Comparison of ENCODE assay signal across 20 cellular contexts in genomic region chr12:46244273-46244672, GRCh38. TPM values are rescaled to one million over a fixed set of nuclear protein-coding genes. Genes with fewer than 3 reads are reported as not detected.
DNase-seq lines count a peak whose midpoint lies in the region; ATAC-seq and TF ChIP-seq lines count a peak whose summit lies in the region.
"Had no signal": no experiment of that assay in that cellular context is flagged by ENCODE, and none has a peak within 500 bp of the region (broad histone marks: within the 10 kb centered on the region; RNA-seq: fewer than 3 reads in every experiment).

No MANE protein-coding gene starts in this region.

- H3K4me3 ChIP-seq in mammary epithelial cell (replicated peaks in 1 of 3; ENCODE audit: insufficient read depth in 1 of 3, low read depth in 2 of 3, low read length in 3 of 3) (no peak overlapping the region), foreskin fibroblast (ENCODE audit: low read depth in 1 of 2, low read length in 2 of 2) (no peak overlapping the region)
- H3K4me3 ChIP-seq: sigmoid colon, upper lobe of right lung had no signal

- POLR2A ChIA-PET in MCF 10A (lab: Yijun Ruan, JAX) = interaction anchor here (1.3 kb wide), 1 partner anchor 22 kb away, joined by 3 read pairs; no protein-coding TSS in a partner anchor
- POLR2A ChIA-PET in activated CD8-positive, alpha-beta T cell treated with anti-CD3 and anti-CD28 coated beads, Interleukin-2, amount 10 ng/mL, durations not matched to agents 7 days and 5 days (lab: Charles Lee) = no interaction called here

- BruUV-seq in MCF 10A (replicated peaks; lab: Mats Ljungman, UMichigan) (no TSS peak), mammary epithelial cell (replicated peaks; lab: Mats Ljungman, UMichigan) (no TSS peak)

- no peak overlapping the region for H2AFZ ChIP-seq in mammary epithelial cell (ENCODE audit: low read depth, low read length)

- dilution Hi-C loops in mammary epithelial cell (cut with HindIII; ENCODE audit: low sequenced_read_pairs) = no loop called here

- no peak overlapping the region for H3K4me3 Mint-ChIP-seq in MCF 10A (ENCODE audit: unreplicated experiment)
- no peak overlapping the region for H3K4me3 Mint-ChIP-seq in activated CD8-positive, alpha-beta T cell treated with anti-CD3 and anti-CD28 coated beads, Interleukin-2, amount 10 ng/mL, durations not matched to agents 7 days and 5 days
- peak overlapping the region in 5 of 8 donors; percentile 7 to 23 (median 21) for H3K4me3 Mint-ChIP-seq in naive B cell
- H3K4me3 Mint-ChIP-seq: neural crest cell had no signal

- intact Hi-C loops in MCF 10A (cut with micrococcal nuclease) (no loop called here), mammary epithelial cell (cut with micrococcal nuclease) (no loop called here)

- H3K9me3 Mint-ChIP-seq in MCF 10A (ENCODE audit: unreplicated experiment) (peaks cover 21% of the 10 kb centered on the region), naive B cell (peaks cover 10 to 27% (median 20%) of the 10 kb centered on the region in 7 donors)
- peaks cover 6% of the 10 kb centered on the region for H3K9me3 Mint-ChIP-seq in activated CD8-positive, alpha-beta T cell treated with anti-CD3 and anti-CD28 coated beads, Interleukin-2, amount 10 ng/mL, durations not matched to agents 7 days and 5 days (ENCODE audit: insufficient read depth)

- H3K27me3 Mint-ChIP-seq in MCF 10A (ENCODE audit: insufficient read depth, unreplicated experiment) = no peaks in the 10 kb centered on the region
- no peaks in the 10 kb centered on the region for H3K27me3 Mint-ChIP-seq in activated CD8-positive, alpha-beta T cell treated with anti-CD3 and anti-CD28 coated beads, Interleukin-2, amount 10 ng/mL, durations not matched to agents 7 days and 5 days (ENCODE audit: low read depth)
- H3K27me3 Mint-ChIP-seq in naive B cell = no peaks in the 10 kb centered on the region

- H3K9ac ChIP-seq in mammary epithelial cell (ENCODE audit: insufficient read depth, low read length) = no peak overlapping the region

- in situ Hi-C loops in mammary epithelial cell (cut with MboI; ENCODE audit: low sequenced_read_pairs in 2 of 2) = no loop called here

- CTCF ChIA-PET in MCF 10A (lab: Yijun Ruan, JAX) (no interaction called here), mammary epithelial cell (lab: Charles Lee; ENCODE audit: low non-redundant PET) (no interaction called here)
- CTCF ChIA-PET in activated CD8-positive, alpha-beta T cell treated with anti-CD3 and anti-CD28 coated beads, Interleukin-2, amount 10 ng/mL, durations not matched to agents 7 days and 5 days (lab: Charles Lee) = no interaction called here

- peak; percentile 21 for ATAC-seq in activated CD8-positive, alpha-beta T cell treated with anti-CD3 and anti-CD28 coated beads, Interleukin-2, amount 10 ng/mL, durations not matched to agents 7 days and 5 days
- peak in 1 of 2 donors; percentile 15 for ATAC-seq in naive B cell (ENCODE audit: low read depth in 2 of 2)
- ATAC-seq: Right ventricle myocardium inferior, upper lobe of right lung had no signal

- peaks cover 7% of the 10 kb centered on the region for H4K20me1 ChIP-seq in mammary epithelial cell (ENCODE audit: insufficient read depth, low read length)

- H3K36me3 Mint-ChIP-seq in MCF 10A (ENCODE audit: insufficient read depth, unreplicated experiment) (peaks cover 48% of the 10 kb centered on the region), naive B cell (peaks cover 34 to 56% of the 10 kb centered on the region in 2 donors)
- H3K36me3 Mint-ChIP-seq in activated CD8-positive, alpha-beta T cell treated with anti-CD3 and anti-CD28 coated beads, Interleukin-2, amount 10 ng/mL, durations not matched to agents 7 days and 5 days (ENCODE audit: low read depth) = peaks cover 96% of the 10 kb centered on the region

- TF ChIP-seq CTCF in MCF 10A (IDR thresholded peaks at IDR 0.05; ENCODE audit: unreplicated experiment) (no peak), mammary epithelial cell (conservative IDR thresholded peaks at IDR 0.05 in 1 of 2, IDR thresholded peaks at IDR 0.05 in 1 of 2; ENCODE audit: extremely low read depth in 1 of 2, insufficient read depth in 1 of 2, low read depth in 1 of 2, low read length in 2 of 2) (no peak), foreskin fibroblast (IDR thresholded peaks at IDR 0.05; ENCODE audit: low read depth, low read length) (no peak)

- peaks cover 27% of the 10 kb centered on the region for H3K4me1 Mint-ChIP-seq in MCF 10A (ENCODE audit: insufficient read depth, unreplicated experiment)
- peaks cover 73% of the 10 kb centered on the region for H3K4me1 Mint-ChIP-seq in activated CD8-positive, alpha-beta T cell treated with anti-CD3 and anti-CD28 coated beads, Interleukin-2, amount 10 ng/mL, durations not matched to agents 7 days and 5 days (ENCODE audit: low read depth)
- H3K4me1 Mint-ChIP-seq in naive B cell = peaks cover 55 to 76% (median 69%) of the 10 kb centered on the region in 3 donors
- H3K4me1 Mint-ChIP-seq: neural crest cell had no signal

- H3K4me2 ChIP-seq in mammary epithelial cell (ENCODE audit: insufficient read depth, low read depth, low read length) = no peak overlapping the region

- no peaks in the 10 kb centered on the region for H3K9me3 ChIP-seq in mammary epithelial cell (replicated peaks; ENCODE audit: insufficient read depth, low read length)
- H3K9me3 ChIP-seq: sigmoid colon, upper lobe of right lung had no signal

- H3K4me1 ChIP-seq in mammary epithelial cell (ENCODE audit: insufficient read depth, low read length) = no peaks in the 10 kb centered on the region
- H3K4me1 ChIP-seq: upper lobe of right lung had no signal

- H3K79me2 ChIP-seq in mammary epithelial cell (ENCODE audit: insufficient read depth, low read length) = peaks cover 98% of the 10 kb centered on the region

- no peaks in the 10 kb centered on the region for H3K27me3 ChIP-seq in mammary epithelial cell (ENCODE audit: insufficient read depth, low read length)
- H3K27me3 ChIP-seq: sigmoid colon, upper lobe of right lung had no signal

- peaks cover 19% of the 10 kb centered on the region for H3K36me3 ChIP-seq in mammary epithelial cell (ENCODE audit: insufficient read depth, low read length)
- H3K36me3 ChIP-seq: upper lobe of right lung had no signal

- DNase-seq in DMS79 (lab: John Stamatoyannopoulos, UW) (peak; percentile 22), DMS79 treated with DMSO at 0.1 percent for 48 hours (lab: John Stamatoyannopoulos, UW) (no peak), MCF 10A (ENCODE audit: unreplicated experiment) (no peak), mammary epithelial cell (no peak), naive B cell (no peak), foreskin fibroblast (no peak), middle frontal gyrus (ENCODE audit: extremely low spot score, low spot score) (no peak)
- DNase-seq in activated CD8-positive, alpha-beta T cell treated with anti-CD3 and anti-CD28 coated beads, Interleukin-2, amount 10 ng/mL, durations not matched to agents 7 days and 5 days = no peak
- DNase-seq: 8988T; activated CD8-positive, alpha-beta memory T cell treated with anti-CD3 and anti-CD28 coated beads, Interleukin-2, amount 50 U/mL, for 4 hours; activated effector memory CD4-positive, alpha-beta T cell treated with Interleukin-2 at 50 U/mL for 16 hours; amygdala; NCI-H2171 treated with DMSO at 0.1 percent for 48 hours; NCI-H69; sigmoid colon; stimulated activated CD4-positive, alpha-beta T cell treated with anti-CD3 and anti-CD28 coated beads, Interleukin-15, amount 100 ng/mL, for 24 hours; SW 1271; upper lobe of right lung had no signal

- no peak overlapping the region for H3K27ac ChIP-seq in mammary epithelial cell (ENCODE audit: insufficient read depth, low read depth, low read length)
- H3K27ac ChIP-seq: sigmoid colon, upper lobe of right lung had no signal

- peak overlapping the region; percentile 29 for H3K27ac Mint-ChIP-seq in MCF 10A (ENCODE audit: low read depth, unreplicated experiment)
- H3K27ac Mint-ChIP-seq in activated CD8-positive, alpha-beta T cell treated with anti-CD3 and anti-CD28 coated beads, Interleukin-2, amount 10 ng/mL, durations not matched to agents 7 days and 5 days = no peak overlapping the region
- H3K27ac Mint-ChIP-seq in naive B cell = peak overlapping the region in 4 of 6 donors; percentile 2 to 83 (median 4)

RNA-seq across cellular contexts. Expression of gene SLC38A1, which starts 24.6 kb away (rescaled TPM):
- 327 and 339 TPM in 2 replicates for total RNA-seq in MCF 10A (2022)
- total RNA-seq in mammary epithelial cell = 100 to 1,000 TPM; 208 to 360 TPM
- polyA plus RNA-seq in mammary epithelial cell = 106 TPM
- polyA minus RNA-seq in mammary epithelial cell = 301 TPM
- total RNA-seq in activated CD8-positive, alpha-beta T cell treated with anti-CD3 and anti-CD28 coated beads, Interleukin-2, amount 10 ng/mL, durations not matched to agents 7 days and 5 days = 100 to 1,000 TPM; 162 to 168 TPM
- 100 to 1,000 TPM; 282 to 432 (median 343) TPM for polyA plus RNA-seq in naive B cell (ENCODE audit: low read depth in 6 of 6)

Comparison
In these comparisons a context has a peak if more than half of its experiments do, and no peak if none do; other contexts are left out.
1. H3K4me3 Mint-ChIP-seq: peak in naive B cell (5 of 8); none in MCF 10A (single experiment) and activated CD8-positive, alpha-beta T cell treated with anti-CD3 and anti-CD28 coated beads, Interleukin-2, amount 10 ng/mL, durations not matched to agents 7 days and 5 days (single experiment).